4 cellular contexts compared by ENCODE assay signal in the genomic region with DNA sequence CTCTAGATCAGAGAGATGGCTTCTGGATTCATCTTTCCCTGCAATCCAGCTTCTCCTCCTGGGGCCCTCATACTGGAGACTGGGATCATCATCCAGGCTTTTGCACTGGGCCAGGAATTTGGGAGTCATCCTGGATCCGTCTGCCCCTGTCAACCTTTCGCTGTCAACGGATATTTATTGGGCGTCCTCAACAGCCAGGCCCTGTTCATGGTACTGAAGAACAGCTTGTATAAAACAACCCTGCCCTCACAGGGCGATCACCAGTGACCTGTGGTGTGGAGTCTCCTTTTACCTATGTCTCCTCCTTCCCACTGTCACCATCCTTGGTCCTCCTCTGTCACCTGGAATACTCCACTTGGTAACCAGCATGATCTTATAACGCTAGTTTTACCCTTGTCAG. TPM values are rescaled to one million over a fixed set of nuclear protein-coding genes. Genes with fewer than 3 reads are reported as not detected.
"Had no signal": no experiment of that assay in that cellular context is flagged by ENCODE, and none has a peak within 500 bp of the region (broad histone marks: within the 10 kb centered on the region; RNA-seq: fewer than 3 reads in every experiment).

No MANE protein-coding gene starts in this region.

RNA-seq across cellular contexts. Expression of gene HOXC4, which starts 48.6 kb away (rescaled TPM):
- total RNA-seq: colonic mucosa, dermis blood vessel endothelial cell, dermis microvascular lymphatic vessel endothelial cell, frontal cortex had no signal
